In the genomic region with DNA sequence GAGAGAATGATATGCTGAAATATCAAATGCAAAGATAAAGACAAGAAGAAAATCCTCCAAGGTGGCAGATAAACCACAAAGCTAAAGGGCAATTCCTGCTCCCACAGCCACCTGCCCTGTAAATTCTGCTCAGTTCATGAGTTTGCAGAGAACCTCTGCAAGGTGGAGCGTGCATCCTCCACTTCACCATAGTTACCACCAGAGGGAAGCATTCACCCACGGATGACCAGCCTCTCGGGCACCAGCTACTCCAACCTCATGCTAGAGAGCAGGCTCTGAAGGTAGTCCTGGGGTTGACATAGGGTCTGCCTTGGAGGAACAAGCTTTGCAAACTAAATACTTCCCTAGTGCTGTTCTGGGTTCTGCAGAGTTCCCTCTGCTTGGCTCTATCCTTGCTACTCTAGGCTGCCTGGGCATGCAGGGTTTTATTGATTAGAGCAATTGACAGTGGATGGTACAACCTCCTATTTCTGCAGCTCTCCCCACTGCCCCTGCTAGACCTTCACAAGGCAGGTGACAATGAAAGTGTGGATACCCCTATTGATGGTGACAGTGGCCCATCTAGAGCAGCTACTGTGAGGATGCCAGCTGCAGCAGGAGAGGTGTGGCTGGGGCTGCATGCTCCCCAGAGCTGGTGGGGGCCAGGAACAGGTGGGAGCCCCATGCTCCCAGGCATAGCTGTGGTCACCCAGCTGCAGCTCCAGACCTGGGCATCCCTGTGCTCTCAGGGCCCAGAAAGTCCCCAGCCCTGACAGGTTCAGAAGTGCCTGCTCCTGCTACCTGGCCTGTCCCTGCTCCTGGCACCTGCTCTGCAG, we compare ENCODE assay signal across 1 cellular context.
TF ChIP-seq lines count a peak whose summit lies in the region.

No MANE protein-coding gene starts in this region.

TF ChIP-seq in HepG2, 621 proteins besides CTCF, POLR2A, EP300 and RAD21 (continued from another document and continues in another):
- peak; percentile 41; the same call in 1 of the 2 replicates for TF ChIP-seq THAP9 (CRISPR knock-in tag; IDR thresholded peaks at IDR 0.05; ENCODE audit: borderline replicate concordance)
- no peak for TF ChIP-seq ZNF24 (IDR thresholded peaks at IDR 0.05)
- TF ChIP-seq ZNF652 (CRISPR knock-in tag; IDR thresholded peaks at IDR 0.05; ENCODE audit: borderline replicate concordance, low read depth): peak; percentile 17; the same call in 1 of the 2 replicates
- TF ChIP-seq ZNF510 (CRISPR knock-in tag; IDR thresholded peaks at IDR 0.05; ENCODE audit: low read depth): no peak
- TF ChIP-seq ZNF101 (CRISPR knock-in tag; IDR thresholded peaks at IDR 0.05; ENCODE audit: borderline replicate concordance, low read depth): no peak
- TF ChIP-seq XRCC5 (optimal IDR thresholded peaks at IDR 0.05; ENCODE audit: low read length): peak; percentile 63
- no peak for TF ChIP-seq IRF1 (CRISPR knock-in tag; IDR thresholded peaks at IDR 0.05; ENCODE audit: low read depth)
- no peak for TF ChIP-seq THYN1 (CRISPR knock-in tag; IDR thresholded peaks at IDR 0.05; ENCODE audit: borderline replicate concordance, low read depth)
- no peak for TF ChIP-seq CENPX (CRISPR knock-in tag; IDR thresholded peaks at IDR 0.05)
- 0 out of 2 replicates have a peak, but pooled peaks have one; percentile 36 for TF ChIP-seq REPIN1 (CRISPR knock-in tag; IDR thresholded peaks at IDR 0.05; ENCODE audit: borderline replicate concordance, low read depth)
- 0 out of 2 replicates have a peak, but pooled peaks have one; percentile 43 for TF ChIP-seq MXD4 (CRISPR knock-in tag; IDR thresholded peaks at IDR 0.05)
- TF ChIP-seq ATF1 (CRISPR knock-in tag; IDR thresholded peaks at IDR 0.05): no peak
- no peak for TF ChIP-seq HNRNPLL (IDR thresholded peaks at IDR 0.05; ENCODE audit: low read depth, low read length, poor library complexity, severe bottlenecking)
- TF ChIP-seq RXRB (CRISPR knock-in tag; IDR thresholded peaks at IDR 0.05; ENCODE audit: borderline replicate concordance): peak; percentile 49; the same call in 1 of the 2 replicates
- TF ChIP-seq FOXO4 (CRISPR knock-in tag; conservative IDR thresholded peaks at IDR 0.05): no peak
- no peak for TF ChIP-seq PLRG1 (conservative IDR thresholded peaks at IDR 0.05)
- TF ChIP-seq, protein P1, sequence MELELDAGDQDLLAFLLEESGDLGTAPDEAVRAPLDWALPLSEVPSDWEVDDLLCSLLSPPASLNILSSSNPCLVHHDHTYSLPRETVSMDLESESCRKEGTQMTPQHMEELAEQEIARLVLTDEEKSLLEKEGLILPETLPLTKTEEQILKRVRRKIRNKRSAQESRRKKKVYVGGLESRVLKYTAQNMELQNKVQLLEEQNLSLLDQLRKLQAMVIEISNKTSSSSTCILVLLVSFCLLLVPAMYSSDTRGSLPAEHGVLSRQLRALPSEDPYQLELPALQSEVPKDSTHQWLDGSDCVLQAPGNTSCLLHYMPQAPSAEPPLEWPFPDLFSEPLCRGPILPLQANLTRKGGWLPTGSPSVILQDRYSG (CRISPR knock-in tag; IDR thresholded peaks at IDR 0.05): no peak
- 0 out of 2 replicates have a peak, but pooled peaks have one; percentile 44 for TF ChIP-seq KMT2A (CRISPR knock-in tag; IDR thresholded peaks at IDR 0.05)
- no peak for TF ChIP-seq GPBP1L1 (CRISPR knock-in tag; IDR thresholded peaks at IDR 0.05)
- peak; percentile 99 for TF ChIP-seq SMC3 (IDR thresholded peaks at IDR 0.05; ENCODE audit: low read length)
- TF ChIP-seq ZNF775 (CRISPR knock-in tag; IDR thresholded peaks at IDR 0.05; ENCODE audit: borderline replicate concordance): no peak
- TF ChIP-seq FOXA1 (IDR thresholded peaks at IDR 0.05): no peak
- 0 out of 2 replicates have a peak, but pooled peaks have one; percentile 5 for TF ChIP-seq FOXA1 (CRISPR knock-in tag; IDR thresholded peaks at IDR 0.05)
- no peak for TF ChIP-seq RAD51 (IDR thresholded peaks at IDR 0.05; ENCODE audit: borderline replicate concordance)
- TF ChIP-seq MAFK (conservative IDR thresholded peaks at IDR 0.05 in 1 of 2, IDR thresholded peaks at IDR 0.05 in 1 of 2; ENCODE audit: low read length in 2 of 2): no peak
- TF ChIP-seq ZSCAN9 (CRISPR knock-in tag; IDR thresholded peaks at IDR 0.05; ENCODE audit: borderline replicate concordance): no peak
- no peak for TF ChIP-seq NFKBIZ (CRISPR knock-in tag; IDR thresholded peaks at IDR 0.05)
- TF ChIP-seq RFX1 (IDR thresholded peaks at IDR 0.05): no peak
- no peak for TF ChIP-seq FOXO1 (CRISPR knock-in tag; IDR thresholded peaks at IDR 0.05)
- no peak for TF ChIP-seq CBX5 (CRISPR knock-in tag; IDR thresholded peaks at IDR 0.05; ENCODE audit: borderline replicate concordance)
- TF ChIP-seq ERF (CRISPR knock-in tag; IDR thresholded peaks at IDR 0.05): 0 out of 2 replicates have a peak, but pooled peaks have one; percentile 30
- TF ChIP-seq, protein P2, sequence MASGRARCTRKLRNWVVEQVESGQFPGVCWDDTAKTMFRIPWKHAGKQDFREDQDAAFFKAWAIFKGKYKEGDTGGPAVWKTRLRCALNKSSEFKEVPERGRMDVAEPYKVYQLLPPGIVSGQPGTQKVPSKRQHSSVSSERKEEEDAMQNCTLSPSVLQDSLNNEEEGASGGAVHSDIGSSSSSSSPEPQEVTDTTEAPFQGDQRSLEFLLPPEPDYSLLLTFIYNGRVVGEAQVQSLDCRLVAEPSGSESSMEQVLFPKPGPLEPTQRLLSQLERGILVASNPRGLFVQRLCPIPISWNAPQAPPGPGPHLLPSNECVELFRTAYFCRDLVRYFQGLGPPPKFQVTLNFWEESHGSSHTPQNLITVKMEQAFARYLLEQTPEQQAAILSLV (CRISPR knock-in tag; IDR thresholded peaks at IDR 0.05; ENCODE audit: borderline replicate concordance): peak; percentile 74; the same call in 1 of the 2 replicates
- no peak for TF ChIP-seq KDM5A (IDR thresholded peaks at IDR 0.05; ENCODE audit: borderline replicate concordance, low read length)
- TF ChIP-seq IRF2 (CRISPR knock-in tag; IDR thresholded peaks at IDR 0.05): 0 out of 2 replicates have a peak, but pooled peaks have one; percentile 45
- TF ChIP-seq FOXJ3 (CRISPR knock-in tag; IDR thresholded peaks at IDR 0.05; ENCODE audit: borderline replicate concordance): no peak
- no peak for TF ChIP-seq ARNTL (CRISPR knock-in tag; IDR thresholded peaks at IDR 0.05)
- TF ChIP-seq ZSCAN31 (CRISPR knock-in tag; IDR thresholded peaks at IDR 0.05; ENCODE audit: low read depth): no peak
- no peak for TF ChIP-seq GPN1 (CRISPR knock-in tag; IDR thresholded peaks at IDR 0.05; ENCODE audit: borderline replicate concordance)
- TF ChIP-seq ZNF251 (CRISPR knock-in tag; IDR thresholded peaks at IDR 0.05): no peak
- TF ChIP-seq ZNF235 (CRISPR knock-in tag; IDR thresholded peaks at IDR 0.05; ENCODE audit: borderline replicate concordance): no peak
- TF ChIP-seq, protein P3, sequence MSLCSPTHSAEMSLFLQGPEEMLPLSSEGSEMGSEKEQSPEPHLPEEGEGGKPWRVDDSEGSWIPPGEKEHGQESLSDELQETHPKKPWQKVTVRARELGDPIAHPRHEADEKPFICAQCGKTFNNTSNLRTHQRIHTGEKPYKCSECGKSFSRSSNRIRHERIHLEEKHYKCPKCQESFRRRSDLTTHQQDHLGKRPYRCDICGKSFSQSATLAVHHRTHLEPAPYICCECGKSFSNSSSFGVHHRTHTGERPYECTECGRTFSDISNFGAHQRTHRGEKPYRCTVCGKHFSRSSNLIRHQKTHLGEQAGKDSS (CRISPR knock-in tag; IDR thresholded peaks at IDR 0.05; ENCODE audit: borderline replicate concordance, low read depth): no peak
- TF ChIP-seq ELF3 (CRISPR knock-in tag; IDR thresholded peaks at IDR 0.05): no peak
- no peak for TF ChIP-seq NFRKB (IDR thresholded peaks at IDR 0.05)
- peak; percentile 15; the same call in 1 of the 2 replicates for TF ChIP-seq FOSL2 (CRISPR knock-in tag; IDR thresholded peaks at IDR 0.05)
- peak; percentile 44 for TF ChIP-seq JARID2 (CRISPR knock-in tag; IDR thresholded peaks at IDR 0.05; ENCODE audit: insufficient replicate concordance)
- TF ChIP-seq HNRNPL (IDR thresholded peaks at IDR 0.05; ENCODE audit: low read depth, low read length): no peak
- no peak for TF ChIP-seq MATR3 (CRISPR knock-in tag; IDR thresholded peaks at IDR 0.05)
- TF ChIP-seq ZNF484 (CRISPR knock-in tag; IDR thresholded peaks at IDR 0.05; ENCODE audit: borderline replicate concordance, low read depth): no peak
- no peak for TF ChIP-seq ZNF878 (CRISPR knock-in tag; IDR thresholded peaks at IDR 0.05)
- peak; percentile 32; the same call in 1 of the 2 replicates for TF ChIP-seq FOXA3 (CRISPR knock-in tag; IDR thresholded peaks at IDR 0.05)
- no peak for TF ChIP-seq ZSCAN12 (CRISPR knock-in tag; IDR thresholded peaks at IDR 0.05)
- TF ChIP-seq CREM (IDR thresholded peaks at IDR 0.05): no peak
- TF ChIP-seq CREM (CRISPR knock-in tag; IDR thresholded peaks at IDR 0.05): no peak
- TF ChIP-seq NCOR1 (IDR thresholded peaks at IDR 0.05; ENCODE audit: borderline replicate concordance, low read length): no peak
- no peak for TF ChIP-seq TMF1 (CRISPR knock-in tag; IDR thresholded peaks at IDR 0.05; ENCODE audit: low read depth)
- TF ChIP-seq CEBPB (IDR thresholded peaks at IDR 0.05; ENCODE audit: borderline replicate concordance, low read depth, low read length): no peak
- no peak for TF ChIP-seq YY1 (IDR thresholded peaks at IDR 0.05; ENCODE audit: insufficient read depth, insufficient replicate concordance, low read depth, low read length)
- TF ChIP-seq ZNF33A (CRISPR knock-in tag; IDR thresholded peaks at IDR 0.05; ENCODE audit: borderline replicate concordance): no peak
- TF ChIP-seq MEF2D (CRISPR knock-in tag; IDR thresholded peaks at IDR 0.05): no peak
- TF ChIP-seq, protein P4, sequence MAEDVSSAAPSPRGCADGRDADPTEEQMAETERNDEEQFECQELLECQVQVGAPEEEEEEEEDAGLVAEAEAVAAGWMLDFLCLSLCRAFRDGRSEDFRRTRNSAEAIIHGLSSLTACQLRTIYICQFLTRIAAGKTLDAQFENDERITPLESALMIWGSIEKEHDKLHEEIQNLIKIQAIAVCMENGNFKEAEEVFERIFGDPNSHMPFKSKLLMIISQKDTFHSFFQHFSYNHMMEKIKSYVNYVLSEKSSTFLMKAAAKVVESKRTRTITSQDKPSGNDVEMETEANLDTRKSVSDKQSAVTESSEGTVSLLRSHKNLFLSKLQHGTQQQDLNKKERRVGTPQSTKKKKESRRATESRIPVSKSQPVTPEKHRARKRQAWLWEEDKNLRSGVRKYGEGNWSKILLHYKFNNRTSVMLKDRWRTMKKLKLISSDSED (CRISPR knock-in tag; IDR thresholded peaks at IDR 0.05): no peak
- TF ChIP-seq, protein P5, sequence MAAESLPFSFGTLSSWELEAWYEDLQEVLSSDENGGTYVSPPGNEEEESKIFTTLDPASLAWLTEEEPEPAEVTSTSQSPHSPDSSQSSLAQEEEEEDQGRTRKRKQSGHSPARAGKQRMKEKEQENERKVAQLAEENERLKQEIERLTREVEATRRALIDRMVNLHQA (CRISPR knock-in tag; IDR thresholded peaks at IDR 0.05): no peak
- no peak for TF ChIP-seq ATF7 (IDR thresholded peaks at IDR 0.05)
- no peak for TF ChIP-seq ATF7 (CRISPR knock-in tag; IDR thresholded peaks at IDR 0.05)
- no peak for TF ChIP-seq KAT2B (IDR thresholded peaks at IDR 0.05; ENCODE audit: borderline replicate concordance, low read depth, low read length)
- TF ChIP-seq TCF7 (IDR thresholded peaks at IDR 0.05; ENCODE audit: low read depth): no peak
- TF ChIP-seq ZNF431 (CRISPR knock-in tag; IDR thresholded peaks at IDR 0.05; ENCODE audit: borderline replicate concordance, low read depth): 0 out of 2 replicates have a peak, but pooled peaks have one; percentile 28
- no peak for TF ChIP-seq ARHGAP35 (CRISPR knock-in tag; IDR thresholded peaks at IDR 0.05; ENCODE audit: borderline replicate concordance)
- 0 out of 2 replicates have a peak, but pooled peaks have one; percentile 64 for TF ChIP-seq ZNF205 (CRISPR knock-in tag; IDR thresholded peaks at IDR 0.05)
